1 cellular context compared by ENCODE assay signal in the genomic region with DNA sequence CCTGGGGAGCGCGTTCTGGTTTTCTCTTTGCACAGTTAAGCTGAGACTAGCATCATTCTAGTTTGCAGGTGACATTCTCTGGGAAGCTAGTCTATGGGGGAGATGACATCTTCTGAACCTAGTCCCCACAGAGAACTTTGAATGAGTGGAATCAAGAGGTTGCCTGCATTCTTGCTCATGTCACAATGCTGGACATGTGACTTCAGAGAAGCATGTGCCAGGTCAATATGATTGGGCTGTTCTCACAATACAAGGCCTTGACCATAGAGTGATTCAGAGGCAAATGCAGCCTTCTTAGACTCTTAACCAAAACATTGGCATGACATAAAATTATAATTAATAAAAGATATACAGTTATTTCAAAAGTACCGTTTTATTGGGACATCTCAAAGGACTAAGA.
TF ChIP-seq lines count a peak whose summit lies in the region.

No MANE protein-coding gene starts in this region.

TF ChIP-seq in HepG2, 621 proteins besides CTCF, POLR2A, EP300 and RAD21:
- TF ChIP-seq ZNF550 (CRISPR knock-in tag; IDR thresholded peaks at IDR 0.05; ENCODE audit: borderline replicate concordance) = no peak
- 0 out of 2 replicates have a peak, but pooled peaks have one; percentile 55 for TF ChIP-seq ZNF644 (CRISPR knock-in tag; IDR thresholded peaks at IDR 0.05; ENCODE audit: low read depth)
- no peak for TF ChIP-seq SOX13 (IDR thresholded peaks at IDR 0.05)
- peak in 1 of 2 experiments; percentile 54; a peak in 1 of 4 replicates for TF ChIP-seq SOX13 (CRISPR knock-in tag; conservative IDR thresholded peaks at IDR 0.05 in 1 of 2, IDR thresholded peaks at IDR 0.05 in 1 of 2)
- TF ChIP-seq FOSL2 (CRISPR knock-in tag; IDR thresholded peaks at IDR 0.05) = peak; percentile 37; the same call in 1 of the 2 replicates
- TF ChIP-seq CEBPB (IDR thresholded peaks at IDR 0.05; ENCODE audit: borderline replicate concordance, low read depth, low read length) = peak; percentile 17; the same call in 1 of the 2 replicates
- TF ChIP-seq, protein P1, sequence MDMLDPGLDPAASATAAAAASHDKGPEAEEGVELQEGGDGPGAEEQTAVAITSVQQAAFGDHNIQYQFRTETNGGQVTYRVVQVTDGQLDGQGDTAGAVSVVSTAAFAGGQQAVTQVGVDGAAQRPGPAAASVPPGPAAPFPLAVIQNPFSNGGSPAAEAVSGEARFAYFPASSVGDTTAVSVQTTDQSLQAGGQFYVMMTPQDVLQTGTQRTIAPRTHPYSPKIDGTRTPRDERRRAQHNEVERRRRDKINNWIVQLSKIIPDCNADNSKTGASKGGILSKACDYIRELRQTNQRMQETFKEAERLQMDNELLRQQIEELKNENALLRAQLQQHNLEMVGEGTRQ (IDR thresholded peaks at IDR 0.05; ENCODE audit: low read depth, low read length) = peak; percentile 50; the same call in 1 of the 2 replicates
- TF ChIP-seq, protein P1 (CRISPR knock-in tag; IDR thresholded peaks at IDR 0.05; ENCODE audit: borderline replicate concordance) = no peak; the same call in 1 of the 2 replicates
